ENCODE assay signal across 31 cellular contexts in the genomic region with DNA sequence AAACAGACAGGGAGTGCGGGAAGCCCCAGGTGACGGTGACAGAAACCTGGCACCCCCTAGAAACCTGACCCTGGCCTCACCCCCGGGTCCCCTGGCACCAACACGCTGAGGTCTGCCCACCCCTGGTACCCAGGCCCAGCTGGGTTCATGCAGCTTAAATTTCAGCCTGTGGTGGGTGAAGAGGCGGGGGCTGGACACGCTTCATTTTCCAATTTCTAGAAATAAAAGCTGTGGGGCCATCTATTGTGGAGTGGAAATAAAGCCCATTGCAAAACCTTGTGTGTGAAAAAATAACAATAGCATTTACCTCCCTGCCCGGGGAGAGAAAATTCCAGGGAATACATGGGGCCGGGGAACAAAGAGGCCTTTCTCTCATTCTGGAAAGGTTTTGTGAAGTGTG. TPM values are rescaled to one million over a fixed set of nuclear protein-coding genes. Genes with fewer than 3 reads are reported as not detected.
"Had no signal": no experiment of that assay in that cellular context is flagged by ENCODE, and none has a peak within 500 bp of the region (broad histone marks: within the 10 kb centered on the region; RNA-seq: fewer than 3 reads in every experiment).

No MANE protein-coding gene starts in this region.

- H3K27me3 ChIP-seq: adrenal gland, body of pancreas, cardiac muscle cell had no signal

- H3K27ac ChIP-seq: adrenal gland, cardiac muscle cell, coronary artery, foreskin keratinocyte, spleen, suprapubic skin, tibial nerve, WERI-Rb-1 had no signal

- H3K9me3 ChIP-seq: adrenal gland, body of pancreas, esophagus muscularis mucosa, heart left ventricle, spleen, suprapubic skin, tibial nerve had no signal

- H3K4me3 Mint-ChIP-seq: activated naive CD4-positive, alpha-beta T cell treated with anti-CD3 and anti-CD28 coated beads for 36 hours; activated naive CD8-positive, alpha-beta T cell treated with anti-CD3 and anti-CD28 coated beads for 36 hours; naive thymus-derived CD4-positive, alpha-beta T cell; neural crest cell had no signal

- H3K36me3 ChIP-seq: adrenal gland, cardiac muscle cell, esophagus muscularis mucosa, heart left ventricle, spleen, suprapubic skin, tibial nerve, WERI-Rb-1 had no signal

- H3K4me1 Mint-ChIP-seq: activated naive CD8-positive, alpha-beta T cell treated with anti-CD3 and anti-CD28 coated beads for 36 hours had no signal

- H3K4me3 ChIP-seq: adrenal gland, body of pancreas, cardiac muscle cell, coronary artery, esophagus muscularis mucosa, heart left ventricle, spleen, suprapubic skin, tibial nerve had no signal

- DNase-seq: activated CD4-positive, alpha-beta T cell treated with anti-CD3 and anti-CD28 coated beads for 48 hours; activated CD4-positive, alpha-beta T cell treated with anti-CD3 and anti-CD28 coated beads, Interleukin-2, amount 50 U/mL, for 48 hours; activated CD8-positive, alpha-beta memory T cell treated with anti-CD3 and anti-CD28 coated beads for 24 hours; activated effector memory CD4-positive, alpha-beta T cell treated with Interleukin-2 at 50 U/mL for 16 hours; activated naive CD4-positive, alpha-beta T cell treated with anti-CD3 and anti-CD28 coated beads for 36 hours; activated naive CD8-positive, alpha-beta T cell treated with anti-CD3 and anti-CD28 coated beads for 36 hours; adrenal gland; aorta; body of pancreas; cerebellar nuclear complex; foreskin keratinocyte; heart left ventricle; hypothalamus; midbrain; naive thymus-derived CD4-positive, alpha-beta T cell; posterior cingulate gyrus; right cardiac atrium; spleen; stimulated activated naive CD4-positive, alpha-beta T cell; T1000; WERI-Rb-1 had no signal

- H3K27ac Mint-ChIP-seq: activated naive CD4-positive, alpha-beta T cell treated with anti-CD3 and anti-CD28 coated beads for 36 hours; activated naive CD8-positive, alpha-beta T cell treated with anti-CD3 and anti-CD28 coated beads for 36 hours; naive thymus-derived CD4-positive, alpha-beta T cell had no signal

- H3K36me3 Mint-ChIP-seq: activated naive CD8-positive, alpha-beta T cell treated with anti-CD3 and anti-CD28 coated beads for 36 hours; naive thymus-derived CD4-positive, alpha-beta T cell had no signal

- H3K9me3 Mint-ChIP-seq: activated naive CD4-positive, alpha-beta T cell treated with anti-CD3 and anti-CD28 coated beads for 36 hours; activated naive CD8-positive, alpha-beta T cell treated with anti-CD3 and anti-CD28 coated beads for 36 hours; naive thymus-derived CD4-positive, alpha-beta T cell; neural crest cell had no signal

RNA-seq across cellular contexts. Expression of a gene that starts 7.5 kb away (rescaled TPM):
- total RNA-seq: activated naive CD8-positive, alpha-beta T cell treated with anti-CD3 and anti-CD28 coated beads for 36 hours; adrenal gland; aorta; body of pancreas; esophagus muscularis mucosa; foreskin keratinocyte; heart left ventricle; kidney epithelial cell; lower leg skin; neural crest cell; omental fat pad; right cardiac atrium; spleen; tibial nerve; ureter had no signal
- polyA plus RNA-seq: adrenal gland; aorta; cardiac muscle cell; foreskin keratinocyte; heart left ventricle; naive thymus-derived CD4-positive, alpha-beta T cell; right cardiac atrium; spleen had no signal

RNA-seq across cellular contexts. Expression of a gene that starts 26.6 kb away (rescaled TPM):
- total RNA-seq: activated naive CD4-positive, alpha-beta T cell treated with anti-CD3 and anti-CD28 coated beads for 36 hours; activated naive CD8-positive, alpha-beta T cell treated with anti-CD3 and anti-CD28 coated beads for 36 hours; aorta; heart left ventricle; neural crest cell; omental fat pad; right cardiac atrium; spleen had no signal
- polyA plus RNA-seq: cardiac muscle cell; naive thymus-derived CD4-positive, alpha-beta T cell; right cardiac atrium had no signal
